ENCODE assay signal across 8 cellular contexts in genomic region chr2:160062283-160063005, GRCh38. TPM values are rescaled to one million over a fixed set of nuclear protein-coding genes. Genes with fewer than 3 reads are reported as not detected.
DNase-seq lines count a peak whose midpoint lies in the region; ATAC-seq and TF ChIP-seq lines count a peak whose summit lies in the region.

Gene PLA2R1, minus strand, starts transcription at chr2:160062615. Its CDS starts 212 bp downstream, at chr2:160062403.

- no peak within 1 kb of the TSS for H3K27ac ChIP-seq in CD4-positive, alpha-beta T cell (ENCODE audit: low read depth, low read length)
- H3K27ac ChIP-seq in right lobe of liver (no peak within 1 kb of the TSS), stomach (peak within 1 kb of the TSS in 4 of 5 donors; percentile 47 to 72 (median 60))

- H3K4me1 Mint-ChIP-seq in CD4-positive, alpha-beta T cell (ENCODE audit: low read depth): peaks cover 9% of the 10 kb centered on the region

- H3K9me3 Mint-ChIP-seq in CD4-positive, alpha-beta T cell: no peaks in the 10 kb centered on the region

- H3K4me3 ChIP-seq in right lobe of liver (peak within 1 kb of the TSS; percentile 40 to 56 (median 44)), stomach (peak within 1 kb of the TSS; percentile 59 to 86 (median 78))

- no peak for TF ChIP-seq CTCF in CD4-positive, alpha-beta T cell (IDR thresholded peaks at IDR 0.05)
- TF ChIP-seq CTCF in right lobe of liver (IDR thresholded peaks at IDR 0.05) (no peak), stomach (IDR thresholded peaks at IDR 0.05) (no peak)

- no peaks in the 10 kb centered on the region for H3K36me3 ChIP-seq in right lobe of liver
- no peaks in the 10 kb centered on the region for H3K36me3 ChIP-seq in stomach

- peaks cover 48% of the 10 kb centered on the region for H3K27me3 ChIP-seq in CD4-positive, alpha-beta T cell (ENCODE audit: control insufficient read depth, insufficient read depth, low read length)
- peaks cover 0 to 5% of the 10 kb centered on the region in 2 donors for H3K27me3 ChIP-seq in right lobe of liver
- H3K27me3 ChIP-seq in stomach: peaks cover 0 to 21% (median 9%) of the 10 kb centered on the region in 3 donors

- TF ChIP-seq EP300 in stomach (IDR thresholded peaks at IDR 0.05): no peak

- intact Hi-C loops in CD4-positive, alpha-beta T cell (cut with DNase I, micrococcal nuclease): no loop called here
- intact Hi-C loops in right lobe of liver (cut with DNase I) (no loop called here), stomach (cut with DNase I; ENCODE audit: low total_unique reads) (no loop called here)

- TF ChIP-seq POLR2A in right lobe of liver (IDR thresholded peaks at IDR 0.05) (no peak), stomach (IDR thresholded peaks at IDR 0.05) (no peak)

- no peak for DNase-seq in CD4-positive, alpha-beta T cell
- DNase-seq in NCI-H2227 treated with DMSO at 0.1 percent for 48 hours (lab: John Stamatoyannopoulos, UW) (peak; percentile 51), dermis microvascular lymphatic vessel endothelial cell (ENCODE audit: low read depth in 2 of 2) (peak in 1 of 2 donors; percentile 39), right lobe of liver (peak in 1 of 3 donors; percentile 37), stomach (peak; percentile 34), UCSD-AML1 (lab: John Stamatoyannopoulos, UW; ENCODE audit: unreplicated experiment) (no peak)

- H3K4me3 Mint-ChIP-seq in CD4-positive, alpha-beta T cell: peak within 1 kb of the TSS; percentile 81

- no peak within 1 kb of the TSS for H3K27ac Mint-ChIP-seq in CD4-positive, alpha-beta T cell

- H3K9me3 ChIP-seq in CD4-positive, alpha-beta T cell (ENCODE audit: control insufficient read depth, low read length): no peaks in the 10 kb centered on the region
- H3K9me3 ChIP-seq in right lobe of liver (no peaks in the 10 kb centered on the region), stomach (no peaks in the 10 kb centered on the region)

- peak; percentile 39 for ATAC-seq in CD4-positive, alpha-beta T cell (ENCODE audit: poor library complexity)
- ATAC-seq in right lobe of liver (peak; percentile 42 to 58 (median 56)), HG02885 (IDR thresholded peaks at IDR 0.05; ENCODE audit: poor library complexity, unreplicated experiment) (no peak), HG03469 (IDR thresholded peaks at IDR 0.05; ENCODE audit: unreplicated experiment) (no peak)

- H3K27me3 Mint-ChIP-seq in CD4-positive, alpha-beta T cell: peaks cover 67% of the 10 kb centered on the region

- POLR2A ChIA-PET in CD4-positive, alpha-beta T cell (lab: Charles Lee): no interaction called here

- H3K4me1 ChIP-seq in right lobe of liver (peaks cover 0 to 6% (median 0%) of the 10 kb centered on the region in 4 donors), stomach (peaks cover 5 to 26% (median 23%) of the 10 kb centered on the region in 4 donors)

- no peaks in the 10 kb centered on the region for H3K36me3 Mint-ChIP-seq in CD4-positive, alpha-beta T cell (ENCODE audit: low read depth)

- CTCF ChIA-PET in CD4-positive, alpha-beta T cell (lab: Charles Lee): no interaction called here

- no CpG with 5 or more reads among the region's 52 CpGs for WGBS in right lobe of liver (ENCODE audit: insufficient coverage, low coverage, low lambda C conversion rate, missing lambda C conversion rate)
- WGBS in stomach, 5 donors: 1% methylated on average over 17 to 52 of the region's 52 CpGs

RNA-seq across cellular contexts. Expression of gene PLA2R1, which starts in this region (rescaled TPM):
- not detected for total RNA-seq in CD4-positive, alpha-beta T cell
- total RNA-seq in dermis microvascular lymphatic vessel endothelial cell (16.2 and 26.9 TPM in 2 replicates), right lobe of liver (1 to 10 TPM in 3 of 6 experiments, under 1 TPM in 3; 0.70 to 1.6 (median 0.97) TPM), stomach (1 to 10 TPM; 1.7 to 6.8 (median 4.9) TPM)
- polyA plus RNA-seq in stomach: 1 to 10 TPM in 1 of 3 donors, under 1 TPM in 2; 0.31 to 3.9 (median 0.81) TPM

Comparison
In these comparisons a context has a peak if more than half of its experiments do, and no peak if none do; other contexts are left out.
1. Peak in ATAC-seq in CD4-positive, alpha-beta T cell; RNA of the gene not detected or under 1 TPM.
2. ATAC-seq: peak in right lobe of liver (4 of 4); none in HG02885 (single experiment) and HG03469 (single experiment).
3. DNase-seq: peak in NCI-H2227 treated with DMSO at 0.1 percent for 48 hours (single experiment) and stomach (single experiment); none in CD4-positive, alpha-beta T cell (0 of 10) and UCSD-AML1 (single experiment).
4. H3K27ac ChIP-seq: peak in stomach (4 of 5); none in CD4-positive, alpha-beta T cell (single experiment) and right lobe of liver (0 of 3).